In genomic region chr17:60548990-60549389, GRCh38 we compare ENCODE assay signal across 17 cellular contexts. TPM values are rescaled to one million over a fixed set of nuclear protein-coding genes. Genes with fewer than 3 reads are reported as not detected.
DNase-seq lines count a peak whose midpoint lies in the region; TF ChIP-seq lines count a peak whose summit lies in the region.
"Had no signal": no experiment of that assay in that cellular context is flagged by ENCODE, and none has a peak within 500 bp of the region (broad histone marks: within the 10 kb centered on the region; RNA-seq: fewer than 3 reads in every experiment).

No MANE protein-coding gene starts in this region.

- no peak overlapping the region for H3K4me3 ChIP-seq in GM23248
- no peak overlapping the region for H3K4me3 ChIP-seq in cardiac fibroblast (replicated peaks in 1 of 2; ENCODE audit: low read depth in 2 of 2, low read length in 2 of 2)
- no peak overlapping the region for H3K4me3 ChIP-seq in fibroblast of the aortic adventitia (ENCODE audit: low read depth, low read length)
- no peak overlapping the region for H3K4me3 ChIP-seq in testis

- in situ Hi-C loops in GM23248 (cut with MboI) = no loop called here

- H3K4me1 ChIP-seq in GM23248 (ENCODE audit: insufficient read depth) (no peaks in the 10 kb centered on the region), testis (no peaks in the 10 kb centered on the region)

- H3F3A ChIP-seq in GM23248 (ENCODE audit: insufficient read depth) = peaks cover 6% of the 10 kb centered on the region; the same call in 1 of the 2 replicates

- H3K27ac ChIP-seq in GM23248 (no peak overlapping the region), testis (no peak overlapping the region)
- H3K27ac ChIP-seq: C4-2B had no signal

- TF ChIP-seq CTCF in cardiac fibroblast (IDR thresholded peaks at IDR 0.05; ENCODE audit: low read depth, low read length) = no peak
- TF ChIP-seq CTCF in fibroblast of the aortic adventitia (IDR thresholded peaks at IDR 0.05; ENCODE audit: insufficient read depth, low read length) = no peak
- TF ChIP-seq CTCF in testis (IDR thresholded peaks at IDR 0.05) = no peak

- H3K27me3 ChIP-seq in GM23248 (replicated peaks; ENCODE audit: insufficient read depth) (no peaks in the 10 kb centered on the region), testis (no peaks in the 10 kb centered on the region)

- no peaks in the 10 kb centered on the region for H3K36me3 ChIP-seq in GM23248 (ENCODE audit: low read depth)
- no peaks in the 10 kb centered on the region for H3K36me3 ChIP-seq in testis (ENCODE audit: low read depth, missing control alignments)

- H3K9me3 ChIP-seq in GM23248 (ENCODE audit: low read depth) (no peaks in the 10 kb centered on the region), testis (no peaks in the 10 kb centered on the region)

- no peaks in the 10 kb centered on the region for H3K79me2 ChIP-seq in GM23248 (ENCODE audit: insufficient read depth)

- H3K9me2 ChIP-seq in GM23248 (ENCODE audit: insufficient read depth) = no peaks in the 10 kb centered on the region

- H2AFZ ChIP-seq in GM23248 = no peak overlapping the region

- intact Hi-C loops in testis (cut with DNase I; ENCODE audit: low total_unique reads) = no loop called here

- no peak overlapping the region for H3K9ac ChIP-seq in GM23248

- 58 to 70% methylated on average over 3 of the region's 3 CpGs for WGBS in GM23248 (ENCODE audit: low coverage in 1 of 2, low lambda C conversion rate in 2 of 2, missing lambda C conversion rate in 2 of 2), 2 experiments
- WGBS in testis, 2 donors = 88 to 89% methylated on average over 3 of the region's 3 CpGs

- no peak for TF ChIP-seq POLR2A in testis (IDR thresholded peaks at IDR 0.05)

- H3K4me2 ChIP-seq in GM23248 (ENCODE audit: unreplicated experiment) = no peak overlapping the region

- DNase-seq in GM23248 = peak; percentile 28
- peak; percentile 25 to 58 for DNase-seq in cardiac fibroblast (ENCODE audit: low read depth in 2 of 2)
- peak; percentile 37 for DNase-seq in fibroblast of the aortic adventitia (ENCODE audit: low read depth)
- no peak for DNase-seq in H4 (ENCODE audit: low spot score)
- no peak for DNase-seq in NCI-H2029 (lab: John Stamatoyannopoulos, UW)
- no peak for DNase-seq in testis
- DNase-seq in NCI-H2029 treated with DMSO at 0.1 percent for 48 hours (lab: John Stamatoyannopoulos, UW) = no peak
- DNase-seq: ACHN; AML-193; CD4-positive, alpha-beta T cell; DMS153; DMS79; GF-D8; GOT3; H9; KG1 had no signal

- no peaks in the 10 kb centered on the region for H4K20me1 ChIP-seq in GM23248 (ENCODE audit: insufficient read depth)

RNA-seq across cellular contexts. Expression of gene APPBP2, which starts 22.9 kb away (rescaled TPM):
- 30.6 and 57.5 TPM in 2 replicates for total RNA-seq in GM23248 (2014; rRNA removed; shearing (Covaris generic))
- polyA plus RNA-seq in GM23248 (2016; fragmentation: Nextera tagmentation; extraction: Ambion mirVana) (39.3 and 41.7 TPM in 2 replicates), testis (ENCODE audit: insufficient read depth, low read depth, low replicate concordance) (98.4 TPM)
- total RNA-seq in fibroblast of the aortic adventitia (ENCODE audit: low replicate concordance) (44.6 and 47.0 TPM in 2 replicates), testis (10 to 100 TPM; 58.2 to 58.9 TPM)
- total RNA-seq in H4 (2014; rRNA removed; shearing (Covaris generic)) = 24.7 and 33.0 TPM in 2 replicates

RNA-seq across cellular contexts. Expression of gene PPM1D, which starts 51.0 kb away (rescaled TPM):
- 7.8 and 7.9 TPM in 2 replicates for total RNA-seq in GM23248 (2014; rRNA removed; shearing (Covaris generic))
- polyA plus RNA-seq in GM23248 (2016; fragmentation: Nextera tagmentation; extraction: Ambion mirVana) (7.9 and 8.1 TPM in 2 replicates), testis (ENCODE audit: insufficient read depth, low read depth, low replicate concordance) (40.7 TPM)
- total RNA-seq in fibroblast of the aortic adventitia (ENCODE audit: low replicate concordance) (8.7 and 24.6 TPM in 2 replicates), testis (10 to 100 TPM; 31.5 to 34.9 TPM)
- total RNA-seq in H4 (2014; rRNA removed; shearing (Covaris generic)) = 9.6 and 10.7 TPM in 2 replicates

Comparison
In these comparisons a context has a peak if more than half of its experiments do, and no peak if none do; other contexts are left out.
1. DNase-seq: peak in GM23248 (single experiment), cardiac fibroblast (2 of 2) and fibroblast of the aortic adventitia (single experiment); none in H4 (single experiment), NCI-H2029 (single experiment), testis (single experiment) and NCI-H2029 treated with DMSO at 0.1 percent for 48 hours (single experiment).